24 cellular contexts compared by ENCODE assay signal in the genomic region with DNA sequence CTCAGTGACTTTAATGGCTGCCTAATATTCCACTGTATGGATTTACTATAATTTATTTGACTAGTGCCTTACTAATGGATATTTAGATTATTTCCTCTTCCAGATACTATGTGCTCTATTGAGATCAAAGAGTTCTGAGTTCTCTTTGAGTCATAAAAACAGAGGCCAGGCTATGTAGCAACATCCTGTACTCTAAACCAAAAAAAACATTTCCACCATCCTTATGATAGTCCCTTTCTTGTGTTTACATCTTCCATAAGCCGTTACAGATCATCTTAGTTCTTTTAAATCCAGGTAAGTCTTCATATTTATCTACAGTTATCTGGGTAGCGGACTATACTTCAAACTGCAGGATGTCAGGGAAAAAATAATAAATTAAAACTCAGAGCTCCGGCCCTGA. TPM values are rescaled to one million over a fixed set of nuclear protein-coding genes. Genes with fewer than 3 reads are reported as not detected.
DNase-seq lines count a peak whose midpoint lies in the region; ATAC-seq and TF ChIP-seq lines count a peak whose summit lies in the region.
"Had no signal": no experiment of that assay in that cellular context is flagged by ENCODE, and none has a peak within 500 bp of the region (broad histone marks: within the 10 kb centered on the region; RNA-seq: fewer than 3 reads in every experiment).

No MANE protein-coding gene starts in this region.

- H3K27me3 Mint-ChIP-seq in CD4-positive, alpha-beta memory T cell: peaks cover 4 to 8% of the 10 kb centered on the region in 2 donors
- H3K27me3 Mint-ChIP-seq: stimulated activated naive CD8-positive, alpha-beta T cell treated with anti-CD3 and anti-CD28 coated beads, Interleukin-15, amount 100 ng/mL, for 72 hours had no signal

- H3K27ac ChIP-seq in smooth muscle cell (ENCODE audit: low read depth): peak overlapping the region; percentile 57
- no peak overlapping the region for H3K27ac ChIP-seq in CD4-positive, alpha-beta memory T cell (ENCODE audit: low read depth, low read length)
- H3K27ac ChIP-seq: esophagus muscularis mucosa, RWPE1, transverse colon had no signal

- peaks cover 0 to 2% (median 0%) of the 10 kb centered on the region in 8 donors for H3K9me3 Mint-ChIP-seq in CD4-positive, alpha-beta memory T cell
- H3K9me3 Mint-ChIP-seq: stimulated activated naive CD8-positive, alpha-beta T cell treated with anti-CD3 and anti-CD28 coated beads, Interleukin-15, amount 100 ng/mL, for 72 hours; T-helper 2 cell treated with Interferon-gamma antibody and Interleukin-4, amounts not matched to agents 5 μg/mL and 100 μg/mL, for 36 hours had no signal

- POLR2A ChIA-PET in CD4-positive, alpha-beta memory T cell (lab: Charles Lee; ENCODE audit: partially characterized antibody): no interaction called here

- 62% methylated on average over 3 of the region's 3 CpGs for WGBS in smooth muscle cell (ENCODE audit: low lambda C conversion rate)

- H3K27me3 ChIP-seq in smooth muscle cell (ENCODE audit: low read depth): no peaks in the 10 kb centered on the region
- H3K27me3 ChIP-seq in CD4-positive, alpha-beta memory T cell (ENCODE audit: insufficient read depth, low read length): no peaks in the 10 kb centered on the region
- H3K27me3 ChIP-seq: esophagus muscularis mucosa, transverse colon had no signal

- H3K4me1 Mint-ChIP-seq in CD4-positive, alpha-beta memory T cell: no peaks in the 10 kb centered on the region
- H3K4me1 Mint-ChIP-seq: CD8-positive, alpha-beta memory T cell; stimulated activated naive CD8-positive, alpha-beta T cell treated with anti-CD3 and anti-CD28 coated beads, Interleukin-15, amount 100 ng/mL, for 72 hours had no signal

- no peak overlapping the region for H2AFZ ChIP-seq in smooth muscle cell (ENCODE audit: low read depth)

- H3K9me3 ChIP-seq in smooth muscle cell (replicated peaks; ENCODE audit: low read depth): no peaks in the 10 kb centered on the region
- H3K9me3 ChIP-seq in CD4-positive, alpha-beta memory T cell (ENCODE audit: control insufficient read depth in 1 of 2, low read length in 2 of 2): no peaks in the 10 kb centered on the region

- H3K4me3 ChIP-seq in astrocyte of the spinal cord (ENCODE audit: low read depth, low read length) (no peak overlapping the region), fibroblast of mammary gland (ENCODE audit: control insufficient read depth, low read depth, low read length) (no peak overlapping the region), smooth muscle cell (no peak overlapping the region)
- H3K4me3 ChIP-seq in CD4-positive, alpha-beta memory T cell (ENCODE audit: low read length in 2 of 2): no peak overlapping the region
- H3K4me3 ChIP-seq: esophagus muscularis mucosa, transverse colon had no signal

- in situ Hi-C loops in astrocyte of the spinal cord (cut with HindIII; ENCODE audit: low sequenced_read_pairs): no loop called here

- H3K79me2 ChIP-seq in smooth muscle cell (ENCODE audit: low read depth): no peaks in the 10 kb centered on the region

- intact Hi-C loops in CD4-positive, alpha-beta memory T cell (cut with micrococcal nuclease): no loop called here

- CTCF ChIA-PET in CD4-positive, alpha-beta memory T cell (lab: Charles Lee; ENCODE audit: partially characterized antibody): no interaction called here

- no peaks in the 10 kb centered on the region for H3K36me3 Mint-ChIP-seq in CD4-positive, alpha-beta memory T cell
- H3K36me3 Mint-ChIP-seq: CD8-positive, alpha-beta memory T cell had no signal

- DNase-seq in HT1080 (ENCODE audit: low read depth) (peak; percentile 62), astrocyte of the spinal cord (ENCODE audit: low read depth, low spot score) (peak; percentile 74), fibroblast of mammary gland (ENCODE audit: low read depth) (peak; percentile 82), smooth muscle cell (lab: John Stamatoyannopoulos, UW; ENCODE audit: unreplicated experiment) (no peak), Ammon's horn (ENCODE audit: low spot score) (no peak)
- no peak for DNase-seq in CD4-positive, alpha-beta memory T cell
- DNase-seq: activated naive CD4-positive, alpha-beta T cell treated with anti-CD3 and anti-CD28 coated beads, Interleukin-2, amount 50 U/mL, for 16 hours; AML-193; aorta; CD8-positive, alpha-beta memory T cell; cerebellar nuclear complex; effector memory CD4-positive, alpha-beta T cell; head of caudate nucleus; NCI-H1092; NCI-H1930; NCI-H2227 treated with DMSO at 0.1 percent for 48 hours; stimulated activated naive CD8-positive, alpha-beta T cell treated with anti-CD3 and anti-CD28 coated beads, Interleukin-15, amount 100 ng/mL, for 72 hours; transverse colon had no signal

- TF ChIP-seq CTCF in astrocyte of the spinal cord (IDR thresholded peaks at IDR 0.05; ENCODE audit: low read depth, low read length): no peak
- no peak for TF ChIP-seq CTCF in fibroblast of mammary gland (conservative IDR thresholded peaks at IDR 0.05; ENCODE audit: control insufficient read depth, insufficient read depth, low read depth, low read length)
- TF ChIP-seq CTCF in smooth muscle cell (IDR thresholded peaks at IDR 0.05; ENCODE audit: borderline replicate concordance, insufficient read depth, poor library complexity, severe bottlenecking): no peak

- no peaks in the 10 kb centered on the region for H3K4me1 ChIP-seq in smooth muscle cell (ENCODE audit: low read depth)
- H3K4me1 ChIP-seq in CD4-positive, alpha-beta memory T cell (ENCODE audit: insufficient read depth, low read length): no peaks in the 10 kb centered on the region
- H3K4me1 ChIP-seq: esophagus muscularis mucosa, transverse colon had no signal

- no peaks in the 10 kb centered on the region for H4K20me1 ChIP-seq in smooth muscle cell (ENCODE audit: low read depth)

- no peaks in the 10 kb centered on the region for H3K36me3 ChIP-seq in smooth muscle cell (ENCODE audit: low read depth)
- no peaks in the 10 kb centered on the region for H3K36me3 ChIP-seq in CD4-positive, alpha-beta memory T cell (ENCODE audit: insufficient read depth, low read length)
- H3K36me3 ChIP-seq: esophagus muscularis mucosa, transverse colon had no signal

- no peak for ATAC-seq in HG02840 (IDR thresholded peaks at IDR 0.05; ENCODE audit: low FRiP score, unreplicated experiment)
- ATAC-seq: sciatic nerve; SK-N-SH treated with all-trans-retinoic acid at 6 μM for 48 hours; stimulated activated naive CD8-positive, alpha-beta T cell treated with anti-CD3 and anti-CD28 coated beads, Interleukin-15, amount 100 ng/mL, for 72 hours had no signal

- no peak overlapping the region for H3K9ac ChIP-seq in smooth muscle cell (ENCODE audit: low read depth)

- H3K27ac Mint-ChIP-seq in CD4-positive, alpha-beta memory T cell: no peak overlapping the region
- H3K27ac Mint-ChIP-seq: CD8-positive, alpha-beta memory T cell; stimulated activated naive CD8-positive, alpha-beta T cell treated with anti-CD3 and anti-CD28 coated beads, Interleukin-15, amount 100 ng/mL, for 72 hours; T-helper 2 cell treated with Interferon-gamma antibody and Interleukin-4, amounts not matched to agents 5 μg/mL and 100 μg/mL, for 36 hours had no signal

- H3F3A ChIP-seq in smooth muscle cell (ENCODE audit: low read depth): no peaks in the 10 kb centered on the region

- no peak overlapping the region for H3K4me3 Mint-ChIP-seq in CD4-positive, alpha-beta memory T cell
- H3K4me3 Mint-ChIP-seq: CD8-positive, alpha-beta memory T cell; stimulated activated naive CD8-positive, alpha-beta T cell treated with anti-CD3 and anti-CD28 coated beads, Interleukin-15, amount 100 ng/mL, for 72 hours; T-helper 2 cell treated with Interferon-gamma antibody and Interleukin-4, amounts not matched to agents 5 μg/mL and 100 μg/mL, for 36 hours had no signal

- peak overlapping the region; percentile 3 for H3K4me2 ChIP-seq in smooth muscle cell

RNA-seq across cellular contexts. Expression of gene TMEM184C, which starts 56.6 kb away (rescaled TPM):
- 39.1 and 40.0 TPM in 2 replicates for total RNA-seq in HT1080 (2014; rRNA removed; shearing (Covaris generic))
- 20.3 and 29.8 TPM in 2 replicates for polyA plus RNA-seq in HT1080 (2015; cell fraction: cytosol; rRNA removed)
- polyA plus RNA-seq in HT1080 (2015; cell fraction: nucleus; rRNA removed): 21.3 and 35.4 TPM in 2 replicates
- 33.2 and 40.4 TPM in 2 replicates for total RNA-seq in smooth muscle cell
- 17.2 and 21.6 TPM in 2 replicates for polyA plus RNA-seq in smooth muscle cell
- 10 to 100 TPM; 28.8 to 31.5 TPM for total RNA-seq in CD4-positive, alpha-beta memory T cell
- 10 to 100 TPM; 13.7 to 27.6 TPM for polyA plus RNA-seq in CD4-positive, alpha-beta memory T cell

Comparison
In these comparisons a context has a peak if more than half of its experiments do, and no peak if none do; other contexts are left out.
1. DNase-seq: peak in HT1080 (single experiment), astrocyte of the spinal cord (single experiment) and fibroblast of mammary gland (single experiment); none in smooth muscle cell (single experiment), Ammon's horn (single experiment) and CD4-positive, alpha-beta memory T cell (0 of 5).